Comparison of ENCODE assay signal across 19 cellular contexts in genomic region chr17:34435182-34435928, GRCh38.
"Had no signal": no experiment of that assay in that cellular context is flagged by ENCODE, and none has a peak within 500 bp of the region (broad histone marks: within the 10 kb centered on the region; RNA-seq: fewer than 3 reads in every experiment).

No MANE protein-coding gene starts in this region.

- H3K36me3 ChIP-seq: gastroesophageal sphincter, ovary, right lobe of liver, stomach had no signal

- H3K27ac ChIP-seq: gastroesophageal sphincter, ovary, right lobe of liver, stomach, testis had no signal

- H3K4me3 ChIP-seq: gastroesophageal sphincter, mucosa of descending colon, ovary, right lobe of liver, smooth muscle cell, stomach, testis had no signal

- DNase-seq: activated B cell treated with CpG ODN at 0.5 μM for 24 hours; activated CD4-positive, alpha-beta T cell treated with anti-CD3 and anti-CD28 coated beads, Interleukin-2, amount 10 ng/mL, durations not matched to agents 24 days and 14 days; activated CD8-positive, alpha-beta memory T cell treated with anti-CD3 and anti-CD28 coated beads, Interleukin-2, amount 50 U/mL, for 48 hours; activated CD8-positive, alpha-beta T cell treated with anti-CD3 and anti-CD28 coated beads, Interleukin-2, amount 10 ng/mL, durations not matched to agents 7 days and 5 days; activated gamma-delta T cell treated with Interleukin-2 at 50 U/mL for 16 hours; endodermal cell; mucosa of descending colon; naive thymus-derived CD4-positive, alpha-beta T cell; ovary; right lobe of liver; stimulated activated CD4-positive, alpha-beta T cell treated with anti-CD3 and anti-CD28 coated beads, Interleukin-4, amount 100 ng/mL, for 4 hours; stomach; T-cell had no signal

- H3K4me3 Mint-ChIP-seq: activated B cell treated with CpG ODN at 0.5 μM for 24 hours; activated CD4-positive, alpha-beta T cell treated with anti-CD3 and anti-CD28 coated beads, Interleukin-2, amount 10 ng/mL, durations not matched to agents 24 days and 14 days; activated CD8-positive, alpha-beta T cell treated with anti-CD3 and anti-CD28 coated beads, Interleukin-2, amount 10 ng/mL, durations not matched to agents 7 days and 5 days; activated naive CD8-positive, alpha-beta T cell; brain; endodermal cell; memory B cell; naive thymus-derived CD4-positive, alpha-beta T cell; T-cell had no signal

- H3K4me1 Mint-ChIP-seq: activated B cell treated with CpG ODN at 0.5 μM for 24 hours; activated CD4-positive, alpha-beta T cell treated with anti-CD3 and anti-CD28 coated beads, Interleukin-2, amount 10 ng/mL, durations not matched to agents 24 days and 14 days; brain; endodermal cell; memory B cell; T-cell had no signal

- H3K36me3 Mint-ChIP-seq: activated naive CD8-positive, alpha-beta T cell; brain; memory B cell; naive thymus-derived CD4-positive, alpha-beta T cell; T-cell had no signal

- H3K27me3 ChIP-seq: ovary, right lobe of liver, testis had no signal

- H3K27ac Mint-ChIP-seq: activated B cell treated with CpG ODN at 0.5 μM for 24 hours; activated CD4-positive, alpha-beta T cell treated with anti-CD3 and anti-CD28 coated beads, Interleukin-2, amount 10 ng/mL, durations not matched to agents 24 days and 14 days; activated CD8-positive, alpha-beta T cell treated with anti-CD3 and anti-CD28 coated beads, Interleukin-2, amount 10 ng/mL, durations not matched to agents 7 days and 5 days; activated naive CD8-positive, alpha-beta T cell; brain; endodermal cell; memory B cell; naive thymus-derived CD4-positive, alpha-beta T cell; T-cell had no signal

- ATAC-seq: activated CD8-positive, alpha-beta T cell treated with anti-CD3 and anti-CD28 coated beads, Interleukin-2, amount 10 ng/mL, durations not matched to agents 7 days and 5 days; gastroesophageal sphincter; mucosa of descending colon; naive thymus-derived CD4-positive, alpha-beta T cell; T-cell had no signal

- H3K9me3 ChIP-seq: gastroesophageal sphincter, mucosa of descending colon, ovary, right lobe of liver, stomach, testis had no signal

- H3K4me1 ChIP-seq: gastroesophageal sphincter, right lobe of liver, stomach, testis had no signal

- H3K9me3 Mint-ChIP-seq: activated B cell treated with CpG ODN at 0.5 μM for 24 hours; activated CD4-positive, alpha-beta T cell treated with anti-CD3 and anti-CD28 coated beads, Interleukin-2, amount 10 ng/mL, durations not matched to agents 24 days and 14 days; brain; endodermal cell; memory B cell; naive thymus-derived CD4-positive, alpha-beta T cell; T-cell had no signal
